19 cellular contexts compared by ENCODE assay signal in genomic region chr14:99467338-99468075, GRCh38. TPM values are rescaled to one million over a fixed set of nuclear protein-coding genes. Genes with fewer than 3 reads are reported as not detected.
DNase-seq lines count a peak whose midpoint lies in the region; ATAC-seq and TF ChIP-seq lines count a peak whose summit lies in the region.
"Had no signal": no experiment of that assay in that cellular context is flagged by ENCODE, and none has a peak within 500 bp of the region (broad histone marks: within the 10 kb centered on the region; RNA-seq: fewer than 3 reads in every experiment).

No MANE protein-coding gene starts in this region.

- DNase-seq in activated CD8-positive, alpha-beta T cell treated with anti-CD3 and anti-CD28 coated beads, Interleukin-2, amount 10 ng/mL, durations not matched to agents 7 days and 5 days = no peak
- no peak for DNase-seq in activated CD8-positive, alpha-beta T cell treated with anti-CD3 and anti-CD28 coated beads for 36 hours
- DNase-seq in SJCRH30 = peak; percentile 14 to 41
- no peak for DNase-seq in immature natural killer cell
- DNase-seq in stimulated activated effector memory CD8-positive, alpha-beta T cell treated with anti-CD3 and anti-CD28 coated beads, Interleukin-12 subunit alpha, Interleukin-12 subunit beta, amount 100 ng/mL, for 72 hours (ENCODE audit: low spot score in 2 of 2) = no peak
- DNase-seq in A172 (ENCODE audit: low spot score) = no peak
- DNase-seq in anterior cingulate cortex (lab: John Stamatoyannopoulos, UW) = no peak
- DNase-seq: activated CD8-positive, alpha-beta memory T cell treated with anti-CD3 and anti-CD28 coated beads, Interleukin-2, amount 50 U/mL, for 4 hours; activated naive CD4-positive, alpha-beta T cell treated with anti-CD3 and anti-CD28 coated beads for 36 hours; brain microvascular endothelial cell; effector memory CD4-positive, alpha-beta T cell; stimulated activated CD4-positive, alpha-beta T cell treated with anti-CD3 and anti-CD28 coated beads, Interleukin-4, amount 100 ng/mL, for 1 hour; T-cell; tibial artery had no signal

- no peak for TF ChIP-seq CTCF in activated CD8-positive, alpha-beta T cell treated with anti-CD3 and anti-CD28 coated beads for 36 hours (IDR thresholded peaks at IDR 0.05)

- no peak overlapping the region for H3K27ac ChIP-seq in SJCRH30
- H3K27ac ChIP-seq: brain microvascular endothelial cell, tibial artery had no signal

- no peaks in the 10 kb centered on the region for H3K27me3 Mint-ChIP-seq in activated CD8-positive, alpha-beta T cell treated with anti-CD3 and anti-CD28 coated beads, Interleukin-2, amount 10 ng/mL, durations not matched to agents 7 days and 5 days (ENCODE audit: low read depth)
- H3K27me3 Mint-ChIP-seq in activated CD8-positive, alpha-beta T cell treated with anti-CD3 and anti-CD28 coated beads for 36 hours = no peaks in the 10 kb centered on the region
- peaks cover 0 to 3% (median 0%) of the 10 kb centered on the region in 3 donors for H3K27me3 Mint-ChIP-seq in immature natural killer cell (ENCODE audit: low read depth in 3 of 3)
- H3K27me3 Mint-ChIP-seq: memory B cell, T-cell had no signal

- POLR2A ChIA-PET in activated CD8-positive, alpha-beta T cell treated with anti-CD3 and anti-CD28 coated beads, Interleukin-2, amount 10 ng/mL, durations not matched to agents 7 days and 5 days (lab: Charles Lee) = interaction anchor here (0.9 kb wide), 1 partner anchor 13 kb away, joined by 6 read pairs; the partner anchor contains the start of genes CCNK and SETD3
- POLR2A ChIA-PET in activated CD8-positive, alpha-beta T cell treated with anti-CD3 and anti-CD28 coated beads for 36 hours (lab: Charles Lee) = interaction anchor here (1.0 kb wide), 1 partner anchor 13 kb away, joined by 3 read pairs; the partner anchor contains the start of genes CCNK and SETD3

- intact Hi-C loops in activated CD8-positive, alpha-beta T cell treated with anti-CD3 and anti-CD28 coated beads for 36 hours (cut with micrococcal nuclease) = no loop called here

- H3K4me3 Mint-ChIP-seq in activated CD8-positive, alpha-beta T cell treated with anti-CD3 and anti-CD28 coated beads, Interleukin-2, amount 10 ng/mL, durations not matched to agents 7 days and 5 days = no peak overlapping the region
- no peak overlapping the region for H3K4me3 Mint-ChIP-seq in activated CD8-positive, alpha-beta T cell treated with anti-CD3 and anti-CD28 coated beads for 36 hours
- H3K4me3 Mint-ChIP-seq in immature natural killer cell = peak overlapping the region; percentile 46 to 77 (median 65)
- H3K4me3 Mint-ChIP-seq in stimulated activated effector memory CD8-positive, alpha-beta T cell treated with anti-CD3 and anti-CD28 coated beads, Interleukin-12 subunit alpha, Interleukin-12 subunit beta, amount 100 ng/mL, for 72 hours = no peak overlapping the region
- H3K4me3 Mint-ChIP-seq: activated naive CD4-positive, alpha-beta T cell treated with anti-CD3 and anti-CD28 coated beads for 36 hours; memory B cell; T-cell had no signal

- H3K9me3 Mint-ChIP-seq in activated CD8-positive, alpha-beta T cell treated with anti-CD3 and anti-CD28 coated beads, Interleukin-2, amount 10 ng/mL, durations not matched to agents 7 days and 5 days (ENCODE audit: insufficient read depth) = no peaks in the 10 kb centered on the region
- no peaks in the 10 kb centered on the region for H3K9me3 Mint-ChIP-seq in activated CD8-positive, alpha-beta T cell treated with anti-CD3 and anti-CD28 coated beads for 36 hours
- H3K9me3 Mint-ChIP-seq in immature natural killer cell = no peaks in the 10 kb centered on the region
- no peaks in the 10 kb centered on the region for H3K9me3 Mint-ChIP-seq in stimulated activated effector memory CD8-positive, alpha-beta T cell treated with anti-CD3 and anti-CD28 coated beads, Interleukin-12 subunit alpha, Interleukin-12 subunit beta, amount 100 ng/mL, for 72 hours
- H3K9me3 Mint-ChIP-seq: activated naive CD4-positive, alpha-beta T cell treated with anti-CD3 and anti-CD28 coated beads for 36 hours; memory B cell; T-cell had no signal

- peaks cover 17% of the 10 kb centered on the region for H3K4me1 Mint-ChIP-seq in activated CD8-positive, alpha-beta T cell treated with anti-CD3 and anti-CD28 coated beads, Interleukin-2, amount 10 ng/mL, durations not matched to agents 7 days and 5 days (ENCODE audit: low read depth)
- H3K4me1 Mint-ChIP-seq in activated CD8-positive, alpha-beta T cell treated with anti-CD3 and anti-CD28 coated beads for 36 hours (ENCODE audit: low read depth) = peaks cover 26% of the 10 kb centered on the region
- peaks cover 94 to 100% of the 10 kb centered on the region in 2 donors for H3K4me1 Mint-ChIP-seq in immature natural killer cell
- H3K4me1 Mint-ChIP-seq in stimulated activated effector memory CD8-positive, alpha-beta T cell treated with anti-CD3 and anti-CD28 coated beads, Interleukin-12 subunit alpha, Interleukin-12 subunit beta, amount 100 ng/mL, for 72 hours = peaks cover 48% of the 10 kb centered on the region

- H3K27ac Mint-ChIP-seq in activated CD8-positive, alpha-beta T cell treated with anti-CD3 and anti-CD28 coated beads, Interleukin-2, amount 10 ng/mL, durations not matched to agents 7 days and 5 days = peak overlapping the region; percentile 55
- H3K27ac Mint-ChIP-seq in activated CD8-positive, alpha-beta T cell treated with anti-CD3 and anti-CD28 coated beads for 36 hours = no peak overlapping the region
- H3K27ac Mint-ChIP-seq in immature natural killer cell = peak overlapping the region; percentile 70 to 80 (median 74)
- peak overlapping the region; percentile 76 for H3K27ac Mint-ChIP-seq in stimulated activated effector memory CD8-positive, alpha-beta T cell treated with anti-CD3 and anti-CD28 coated beads, Interleukin-12 subunit alpha, Interleukin-12 subunit beta, amount 100 ng/mL, for 72 hours
- H3K27ac Mint-ChIP-seq: activated naive CD4-positive, alpha-beta T cell treated with anti-CD3 and anti-CD28 coated beads for 36 hours; memory B cell had no signal

- no peaks in the 10 kb centered on the region for H3K27me3 ChIP-seq in SJCRH30
- H3K27me3 ChIP-seq: brain microvascular endothelial cell, tibial artery had no signal

- no peaks in the 10 kb centered on the region for H3K9me3 ChIP-seq in SJCRH30 (replicated peaks)
- H3K9me3 ChIP-seq: tibial artery had no signal

- no peak overlapping the region for H3K4me3 ChIP-seq in SJCRH30
- H3K4me3 ChIP-seq: tibial artery had no signal

- peaks cover 18% of the 10 kb centered on the region for H3K4me1 ChIP-seq in SJCRH30

- no peaks in the 10 kb centered on the region for H3K36me3 ChIP-seq in SJCRH30

- H3K36me3 Mint-ChIP-seq in activated CD8-positive, alpha-beta T cell treated with anti-CD3 and anti-CD28 coated beads, Interleukin-2, amount 10 ng/mL, durations not matched to agents 7 days and 5 days (ENCODE audit: low read depth) = peaks cover 14% of the 10 kb centered on the region
- peaks cover 7% of the 10 kb centered on the region for H3K36me3 Mint-ChIP-seq in activated CD8-positive, alpha-beta T cell treated with anti-CD3 and anti-CD28 coated beads for 36 hours (ENCODE audit: low read depth)
- H3K36me3 Mint-ChIP-seq in immature natural killer cell = peaks cover 4 to 17% (median 9%) of the 10 kb centered on the region in 3 donors
- peaks cover 27% of the 10 kb centered on the region for H3K36me3 Mint-ChIP-seq in stimulated activated effector memory CD8-positive, alpha-beta T cell treated with anti-CD3 and anti-CD28 coated beads, Interleukin-12 subunit alpha, Interleukin-12 subunit beta, amount 100 ng/mL, for 72 hours

- CTCF ChIA-PET in activated CD8-positive, alpha-beta T cell treated with anti-CD3 and anti-CD28 coated beads, Interleukin-2, amount 10 ng/mL, durations not matched to agents 7 days and 5 days (lab: Charles Lee) = no interaction called here
- CTCF ChIA-PET in activated CD8-positive, alpha-beta T cell treated with anti-CD3 and anti-CD28 coated beads for 36 hours (lab: Charles Lee) = interaction anchor here (0.8 kb wide), 1 partner anchor 74 kb away, joined by 3 read pairs; no protein-coding TSS in a partner anchor

- no peak for ATAC-seq in activated CD8-positive, alpha-beta T cell treated with anti-CD3 and anti-CD28 coated beads, Interleukin-2, amount 10 ng/mL, durations not matched to agents 7 days and 5 days
- ATAC-seq in activated CD8-positive, alpha-beta T cell treated with anti-CD3 and anti-CD28 coated beads for 36 hours = no peak
- no peak for ATAC-seq in stimulated activated effector memory CD8-positive, alpha-beta T cell treated with anti-CD3 and anti-CD28 coated beads, Interleukin-12 subunit alpha, Interleukin-12 subunit beta, amount 100 ng/mL, for 72 hours
- no peak for ATAC-seq in GM18867 (IDR thresholded peaks at IDR 0.05; ENCODE audit: unreplicated experiment)
- ATAC-seq: activated CD4-positive, CD25-positive, alpha-beta regulatory T cell treated with anti-CD3 and anti-CD28 coated beads, Interleukin-2, amount 50 U/mL, for 24 hours; Panc1; sciatic nerve; T-cell had no signal

RNA-seq across cellular contexts. Expression of gene SETD3, which starts 13.2 kb away (rescaled TPM):
- total RNA-seq in activated CD8-positive, alpha-beta T cell treated with anti-CD3 and anti-CD28 coated beads, Interleukin-2, amount 10 ng/mL, durations not matched to agents 7 days and 5 days = 10 to 100 TPM; 65.2 to 66.0 TPM
- total RNA-seq in activated CD8-positive, alpha-beta T cell treated with anti-CD3 and anti-CD28 coated beads for 36 hours = 10 to 100 TPM; 49.9 to 50.7 TPM
- 72.6 and 79.4 TPM in 2 replicates for total RNA-seq in SJCRH30 (2014; rRNA removed; shearing (Covaris generic))
- polyA plus RNA-seq in immature natural killer cell = 100 to 1,000 TPM in 1 of 3 donors, 10 to 100 TPM in 2; 60.8 to 112 (median 66.5) TPM
- 35.2 and 39.0 TPM in 2 replicates for total RNA-seq in A172 (2014; rRNA removed; shearing (Covaris generic))

RNA-seq across cellular contexts. Expression of gene CCNK, which starts 13.7 kb away (rescaled TPM):
- 10 to 100 TPM; 81.0 to 81.2 TPM for total RNA-seq in activated CD8-positive, alpha-beta T cell treated with anti-CD3 and anti-CD28 coated beads, Interleukin-2, amount 10 ng/mL, durations not matched to agents 7 days and 5 days
- total RNA-seq in activated CD8-positive, alpha-beta T cell treated with anti-CD3 and anti-CD28 coated beads for 36 hours = 10 to 100 TPM; 90.2 to 98.8 TPM
- 17.5 and 18.6 TPM in 2 replicates for total RNA-seq in SJCRH30 (2014; rRNA removed; shearing (Covaris generic))
- polyA plus RNA-seq in immature natural killer cell = 10 to 100 TPM in 2 of 3 donors, 1 to 10 TPM in 1; 5.8 to 32.9 (median 13.2) TPM
- total RNA-seq in A172 (2014; rRNA removed; shearing (Covaris generic)) = 5.0 and 7.5 TPM in 2 replicates

Comparison
In these comparisons a context has a peak if more than half of its experiments do, and no peak if none do; other contexts are left out.
1. DNase-seq: peak in SJCRH30 (2 of 2); none in activated CD8-positive, alpha-beta T cell treated with anti-CD3 and anti-CD28 coated beads, Interleukin-2, amount 10 ng/mL, durations not matched to agents 7 days and 5 days (single experiment), activated CD8-positive, alpha-beta T cell treated with anti-CD3 and anti-CD28 coated beads for 36 hours (single experiment), immature natural killer cell (0 of 3), stimulated activated effector memory CD8-positive, alpha-beta T cell treated with anti-CD3 and anti-CD28 coated beads, Interleukin-12 subunit alpha, Interleukin-12 subunit beta, amount 100 ng/mL, for 72 hours (0 of 2), A172 (single experiment) and anterior cingulate cortex (0 of 58).
2. H3K4me3 Mint-ChIP-seq: peak in immature natural killer cell (5 of 5); none in activated CD8-positive, alpha-beta T cell treated with anti-CD3 and anti-CD28 coated beads, Interleukin-2, amount 10 ng/mL, durations not matched to agents 7 days and 5 days (single experiment), activated CD8-positive, alpha-beta T cell treated with anti-CD3 and anti-CD28 coated beads for 36 hours (single experiment) and stimulated activated effector memory CD8-positive, alpha-beta T cell treated with anti-CD3 and anti-CD28 coated beads, Interleukin-12 subunit alpha, Interleukin-12 subunit beta, amount 100 ng/mL, for 72 hours (single experiment).